21 cellular contexts compared by ENCODE assay signal in the genomic region with DNA sequence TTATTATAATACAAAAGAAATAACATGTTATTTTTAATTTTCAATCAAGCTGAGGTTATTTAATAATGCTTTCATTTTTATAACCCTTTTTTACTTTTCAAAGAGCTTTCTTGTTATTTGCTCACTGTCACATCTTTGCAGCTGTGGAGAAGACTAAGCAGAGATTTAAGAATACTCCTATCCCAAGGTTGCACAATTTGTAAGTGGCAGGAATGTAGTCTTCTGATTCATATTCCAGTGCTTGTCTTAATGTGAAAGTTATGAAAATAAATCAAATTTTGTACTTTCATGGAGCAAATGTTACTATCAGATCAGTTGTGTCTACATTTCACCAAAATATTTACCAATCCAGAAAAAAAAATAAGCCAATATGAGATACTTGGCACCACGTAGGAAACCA.
DNase-seq lines count a peak whose midpoint lies in the region; ATAC-seq and TF ChIP-seq lines count a peak whose summit lies in the region.
"Had no signal": no experiment of that assay in that cellular context is flagged by ENCODE, and none has a peak within 500 bp of the region (broad histone marks: within the 10 kb centered on the region; RNA-seq: fewer than 3 reads in every experiment).

No MANE protein-coding gene starts in this region.

- H3K9me1 ChIP-seq in IMR-90 (ENCODE audit: insufficient read depth, low read length), result no peaks in the 10 kb centered on the region

- H4K91ac ChIP-seq in IMR-90 (ENCODE audit: insufficient read depth, low read depth, low read length), result no peak overlapping the region

- H3K9ac ChIP-seq in IMR-90 (ENCODE audit: low read depth, low read length) (no peak overlapping the region), adipocyte (ENCODE audit: low read length) (no peak overlapping the region)
- H3K9ac ChIP-seq: BLaER1 treated with 17β-estradiol and CSF1 and Interleukin-3, amounts not matched to agents 10 nM and 100 nM had no signal

- H3K27ac ChIP-seq in IMR-90 (ENCODE audit: insufficient read depth, low read length), result no peak overlapping the region
- H3K27ac ChIP-seq in heart right ventricle, result no peak overlapping the region
- no peak overlapping the region for H3K27ac ChIP-seq in coronary artery
- H3K27ac ChIP-seq: 22Rv1; BLaER1 treated with 17β-estradiol and CSF1 and Interleukin-3, amounts not matched to agents 10 nM and 100 nM had no signal

- ATAC-seq in IMR-90 (ENCODE audit: low read depth), result no peak
- ATAC-seq in heart right ventricle, result no peak
- ATAC-seq in stimulated activated naive B cell treated with anti-CD40 and anti-IgM and Interleukin-4, amounts not matched to agents 10 μg/mL and 1 μg/mL and 100 μg/mL, for 72 hours (replicated peaks), result no peak
- ATAC-seq in HG02852 (IDR thresholded peaks at IDR 0.05; ENCODE audit: unreplicated experiment), result no peak

- H3K36me3 Mint-ChIP-seq in stimulated activated naive B cell treated with anti-CD40 and anti-IgM and Interleukin-4, amounts not matched to agents 10 μg/mL and 1 μg/mL and 100 μg/mL, for 72 hours, result no peaks in the 10 kb centered on the region
- H3K36me3 Mint-ChIP-seq: CD14-positive monocyte; CD8-positive, alpha-beta memory T cell had no signal

- H3K36me3 ChIP-seq in IMR-90 (ENCODE audit: control insufficient read depth, insufficient read depth, low read length) (no peaks in the 10 kb centered on the region), adipocyte (ENCODE audit: control insufficient read depth, insufficient read depth, low read length, severe bottlenecking) (no peaks in the 10 kb centered on the region), heart right ventricle (no peaks in the 10 kb centered on the region)
- H3K36me3 ChIP-seq: BE2C; BLaER1 treated with 17β-estradiol and CSF1 and Interleukin-3, amounts not matched to agents 10 nM and 100 nM had no signal

- no peaks in the 10 kb centered on the region for H3K79me1 ChIP-seq in IMR-90 (ENCODE audit: low read depth in 1 of 2, low read length in 2 of 2)

- H3K4me2 ChIP-seq in IMR-90 (ENCODE audit: low read depth, low read length), result no peak overlapping the region

- H3K9me3 ChIP-seq in IMR-90 (ENCODE audit: control insufficient read depth, insufficient read depth, low read length) (no peaks in the 10 kb centered on the region), adipocyte (ENCODE audit: control insufficient read depth, low read length) (no peaks in the 10 kb centered on the region), heart right ventricle (no peaks in the 10 kb centered on the region)
- H3K9me3 ChIP-seq: BE2C; BLaER1 treated with 17β-estradiol and CSF1 and Interleukin-3, amounts not matched to agents 10 nM and 100 nM had no signal

- H2AFZ ChIP-seq in IMR-90 (replicated peaks; ENCODE audit: low read length, poor library complexity), result no peak overlapping the region

- TF ChIP-seq CTCF in AG10803 (conservative IDR thresholded peaks at IDR 0.05; ENCODE audit: low read length) (no peak), IMR-90 (conservative IDR thresholded peaks at IDR 0.05; ENCODE audit: low read depth, low read length) (no peak), fibroblast of the aortic adventitia (IDR thresholded peaks at IDR 0.05; ENCODE audit: insufficient read depth, low read length) (no peak), heart right ventricle (IDR thresholded peaks at IDR 0.05) (no peak), coronary artery (IDR thresholded peaks at IDR 0.05) (no peak)

- no peaks in the 10 kb centered on the region for H3K4me1 ChIP-seq in IMR-90 (ENCODE audit: control insufficient read depth, insufficient read depth, low read length)
- H3K4me1 ChIP-seq in adipocyte (ENCODE audit: control insufficient read depth, insufficient read depth, low read length), result no peaks in the 10 kb centered on the region
- no peaks in the 10 kb centered on the region for H3K4me1 ChIP-seq in heart right ventricle

- H3K9me3 Mint-ChIP-seq in stimulated activated naive B cell treated with anti-CD40 and anti-IgM and Interleukin-4, amounts not matched to agents 10 μg/mL and 1 μg/mL and 100 μg/mL, for 72 hours, result no peaks in the 10 kb centered on the region
- H3K9me3 Mint-ChIP-seq: CD4-positive, alpha-beta T cell; CD8-positive, alpha-beta memory T cell had no signal

- H2AK5ac ChIP-seq in IMR-90 (ENCODE audit: low read depth, low read length), result no peak overlapping the region

- no peak overlapping the region for H2BK120ac ChIP-seq in IMR-90 (ENCODE audit: low read depth, low read length)

- H4K8ac ChIP-seq in IMR-90 (ENCODE audit: low read depth in 2 of 2, low read length in 2 of 2), result no peak overlapping the region

- WGBS in IMR-90 (ENCODE audit: extremely low coverage in 2 of 2, insufficient read length in 1 of 2), 2 experiments, result no CpG with 5 or more reads among the region's 1 CpG
- WGBS in heart right ventricle, 2 donors, result 63 to 75% methylated on average over 1 of the region's 1 CpG

- no peak overlapping the region for H2BK20ac ChIP-seq in IMR-90 (ENCODE audit: low read depth, low read length)

- H3K4me1 Mint-ChIP-seq in stimulated activated naive B cell treated with anti-CD40 and anti-IgM and Interleukin-4, amounts not matched to agents 10 μg/mL and 1 μg/mL and 100 μg/mL, for 72 hours, result peaks cover 36 to 59% of the 10 kb centered on the region in 2 donors

- BruUV-seq in IMR-90 (replicated peaks; lab: Mats Ljungman, UMichigan), result no TSS peak

- no peak for TF ChIP-seq RAD21 in IMR-90 (IDR thresholded peaks at IDR 0.05; ENCODE audit: low read length)

- H3K14ac ChIP-seq in IMR-90 (replicated peaks; ENCODE audit: low read depth, low read length), result no peak overlapping the region

- POLR2A ChIA-PET in IMR-90 (lab: Charles Lee; ENCODE audit: unreplicated experiment), result no interaction called here

- no peak overlapping the region for H2AK9ac ChIP-seq in IMR-90 (replicated peaks; ENCODE audit: low read depth, low read length, poor library complexity)

- in situ Hi-C loops in IMR-90 (cut with MboI; ENCODE audit: low sequenced_read_pairs), result no loop called here

- no peaks in the 10 kb centered on the region for H4K20me1 ChIP-seq in IMR-90 (ENCODE audit: insufficient read depth, low read length)
- H4K20me1 ChIP-seq: BLaER1 treated with 17β-estradiol and CSF1 and Interleukin-3, amounts not matched to agents 10 nM and 100 nM had no signal

- no peaks in the 10 kb centered on the region for H3K27me3 Mint-ChIP-seq in stimulated activated naive B cell treated with anti-CD40 and anti-IgM and Interleukin-4, amounts not matched to agents 10 μg/mL and 1 μg/mL and 100 μg/mL, for 72 hours
- H3K27me3 Mint-ChIP-seq: CD4-positive, alpha-beta T cell had no signal

- no peak overlapping the region for H3K4ac ChIP-seq in IMR-90 (ENCODE audit: low read depth, low read length)

- no peak overlapping the region for H3K18ac ChIP-seq in IMR-90 (ENCODE audit: low read depth, low read length)

- H3K27me3 ChIP-seq in IMR-90 (ENCODE audit: control insufficient read depth, insufficient read depth, low read length) (peaks cover 2% of the 10 kb centered on the region; the same call in 1 of the 2 replicates), adipocyte (replicated peaks; ENCODE audit: control insufficient read depth, insufficient read depth, low read length) (no peaks in the 10 kb centered on the region), heart right ventricle (no peaks in the 10 kb centered on the region)
- H3K27me3 ChIP-seq: BE2C; BLaER1 treated with 17β-estradiol and CSF1 and Interleukin-3, amounts not matched to agents 10 nM and 100 nM had no signal

- CTCF ChIA-PET in IMR-90 (lab: Yijun Ruan, JAX), result interaction anchor here (1.9 kb wide), 1 partner anchor 10 kb away, joined by 5 read pairs; no protein-coding TSS in a partner anchor

- no peak overlapping the region for H3K56ac ChIP-seq in IMR-90 (ENCODE audit: extremely low read depth, insufficient read depth, low read length)

- no peak for TF ChIP-seq POLR2A in IMR-90 (IDR thresholded peaks at IDR 0.05; ENCODE audit: low read depth, low read length)

- no peak overlapping the region for H3K4me3 ChIP-seq in AG10803 (ENCODE audit: low read length)
- H3K4me3 ChIP-seq in IMR-90 (ENCODE audit: insufficient read depth, low read depth, low read length), result no peak overlapping the region
- no peak overlapping the region for H3K4me3 ChIP-seq in adipocyte (ENCODE audit: low read length)
- H3K4me3 ChIP-seq in fibroblast of the aortic adventitia (ENCODE audit: low read depth, low read length), result no peak overlapping the region
- H3K4me3 ChIP-seq in heart right ventricle, result no peak overlapping the region
- no peak overlapping the region for H3K4me3 ChIP-seq in coronary artery
- H3K4me3 ChIP-seq: BLaER1 treated with 17β-estradiol and CSF1 and Interleukin-3, amounts not matched to agents 10 nM and 100 nM had no signal

- DNase-seq in AG10803 (ENCODE audit: low read depth) (peak; percentile 12), IMR-90 (no peak), adipocyte (ENCODE audit: low read depth) (peak; percentile 64), fibroblast of the aortic adventitia (ENCODE audit: low read depth) (peak; percentile 13), heart right ventricle (no peak), coronary artery (ENCODE audit: low spot score) (no peak)
- no peak for DNase-seq in stimulated activated naive B cell treated with anti-CD40 and anti-IgM and Interleukin-4, amounts not matched to agents 10 μg/mL and 1 μg/mL and 100 μg/mL, for 72 hours
- DNase-seq: AML-193; BE2C; CD4-positive, alpha-beta T cell; CD8-positive, alpha-beta memory T cell; DMS 273 treated with DMSO at 0.1 percent for 48 hours; DMS79; EL; GDM1; H7; HCEC 1CT had no signal

- H3K27ac Mint-ChIP-seq in stimulated activated naive B cell treated with anti-CD40 and anti-IgM and Interleukin-4, amounts not matched to agents 10 μg/mL and 1 μg/mL and 100 μg/mL, for 72 hours, result no peak overlapping the region
- H3K27ac Mint-ChIP-seq: CD14-positive monocyte; CD4-positive, alpha-beta T cell had no signal

- intact Hi-C loops in IMR-90 (cut with micrococcal nuclease), result no loop called here
- intact Hi-C loops in heart right ventricle (cut with DNase I), result no loop called here

- H2BK5ac ChIP-seq in IMR-90 (ENCODE audit: low read depth, low read length, poor library complexity, severe bottlenecking), result no peak overlapping the region

- no peak overlapping the region for H3K4me3 Mint-ChIP-seq in stimulated activated naive B cell treated with anti-CD40 and anti-IgM and Interleukin-4, amounts not matched to agents 10 μg/mL and 1 μg/mL and 100 μg/mL, for 72 hours
- H3K4me3 Mint-ChIP-seq: CD14-positive monocyte; CD4-positive, alpha-beta T cell; CD8-positive, alpha-beta memory T cell had no signal

- H3K23ac ChIP-seq in IMR-90 (ENCODE audit: low read depth, low read length), result no peak overlapping the region

- no peak overlapping the region for H4K5ac ChIP-seq in IMR-90 (ENCODE audit: low read depth, low read length)

- H2BK15ac ChIP-seq in IMR-90 (ENCODE audit: low read depth, low read length), result no peak overlapping the region

- dilution Hi-C loops in IMR-90 (cut with HindIII; ENCODE audit: low sequenced_read_pairs, unreplicated experiment), result no loop called here

TF ChIP-seq in IMR-90, 13 proteins besides CTCF, POLR2A, EP300 and RAD21 (continues in another document):
- no peak for TF ChIP-seq BHLHE40 (IDR thresholded peaks at IDR 0.05; ENCODE audit: low read depth, low read length)
- TF ChIP-seq MXI1 (IDR thresholded peaks at IDR 0.05; ENCODE audit: borderline replicate concordance, low read depth, low read length), result no peak
- TF ChIP-seq MAFK (IDR thresholded peaks at IDR 0.05; ENCODE audit: low read depth, low read length), result no peak
- no peak for TF ChIP-seq FOS (IDR thresholded peaks at IDR 0.05; ENCODE audit: low read depth, low read length)

Comparison
In these comparisons a context has a peak if more than half of its experiments do, and no peak if none do; other contexts are left out.
1. DNase-seq: peak in AG10803 (single experiment), adipocyte (single experiment) and fibroblast of the aortic adventitia (single experiment); none in IMR-90 (single experiment), heart right ventricle (0 of 2), stimulated activated naive B cell treated with anti-CD40 and anti-IgM and Interleukin-4, amounts not matched to agents 10 μg/mL and 1 μg/mL and 100 μg/mL, for 72 hours (single experiment) and coronary artery (single experiment).